In the genomic region with DNA sequence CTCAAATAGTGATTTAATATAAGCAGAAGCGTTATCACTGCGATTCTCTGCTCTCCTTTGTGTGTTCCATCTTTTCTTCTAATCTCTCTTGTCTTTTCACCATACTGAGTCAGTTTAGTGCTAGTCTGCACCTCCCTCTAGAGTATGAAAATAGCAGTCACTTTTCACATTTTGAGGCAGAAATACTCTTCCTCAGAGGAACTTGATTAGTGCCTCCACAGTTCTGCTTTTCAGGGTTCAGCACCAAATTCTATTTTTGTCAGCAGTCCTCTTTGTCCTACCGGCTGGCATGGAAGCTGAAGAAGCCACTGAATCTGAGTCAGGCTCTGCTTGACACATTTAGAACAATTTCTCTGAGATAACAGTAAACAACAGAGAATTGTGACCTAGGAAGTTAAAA, we compare ENCODE assay signal across 9 cellular contexts. TPM values are rescaled to one million over a fixed set of nuclear protein-coding genes. Genes with fewer than 3 reads are reported as not detected.
DNase-seq lines count a peak whose midpoint lies in the region; ATAC-seq and TF ChIP-seq lines count a peak whose summit lies in the region.
"Had no signal": no experiment of that assay in that cellular context is flagged by ENCODE, and none has a peak within 500 bp of the region (broad histone marks: within the 10 kb centered on the region; RNA-seq: fewer than 3 reads in every experiment).

No MANE protein-coding gene starts in this region.

- H3K9me3 ChIP-seq in BLaER1 treated with 17β-estradiol and CSF1 and Interleukin-3, amounts not matched to agents 10 nM and 100 nM (replicated peaks in 1 of 11) = peaks cover 0 to 6% (median 0%) of the 10 kb centered on the region in 11 experiments; a peak in 1 of 22 replicates
- H3K9me3 ChIP-seq in HCT116 (ENCODE audit: control insufficient read depth in 1 of 2, insufficient read depth in 1 of 2, low read depth in 1 of 2, low read length in 2 of 2) = no peaks in the 10 kb centered on the region
- H3K9me3 ChIP-seq in Panc1 (ENCODE audit: control insufficient read depth, insufficient read depth, low read depth, low read length) = no peaks in the 10 kb centered on the region
- H3K9me3 ChIP-seq in T-helper 17 cell (ENCODE audit: control insufficient read depth, low read length, poor library complexity, severe bottlenecking) = no peaks in the 10 kb centered on the region

- RAD21 ChIA-PET in HCT116 (lab: Charles Lee; ENCODE audit: low non-redundant PET in 1 of 2, low total read pairs in 2 of 2, uncharacterized antibody in 2 of 2, unreplicated experiment in 2 of 2) = no interaction called here

- BruUV-seq in HCT116 (replicated peaks; lab: Mats Ljungman, UMichigan) (no TSS peak), Panc1 (replicated peaks; lab: Mats Ljungman, UMichigan) (no TSS peak)

- peak overlapping the region; percentile 16 to 83 (median 30); a peak in 18 of 22 replicates for H3K4me2 ChIP-seq in BLaER1 treated with 17β-estradiol and CSF1 and Interleukin-3, amounts not matched to agents 10 nM and 100 nM
- H3K4me2 ChIP-seq in HCT116 (ENCODE audit: low read length) = no peak overlapping the region

- CTCF ChIA-PET in HCT116 (lab: Charles Lee) = no interaction called here
- CTCF ChIA-PET in Panc1 (lab: Charles Lee) = no interaction called here

- H3K79me2 ChIP-seq in HCT116 (ENCODE audit: insufficient read depth, low read length) = no peaks in the 10 kb centered on the region

- H3K9me2 ChIP-seq in HCT116 (ENCODE audit: insufficient read depth) = no peaks in the 10 kb centered on the region

- DNase-seq in HCT116 (ENCODE audit: low read depth, low spot score) (no peak), Panc1 (ENCODE audit: low read depth, low spot score) (no peak), glomerular visceral epithelial cell (ENCODE audit: extremely low spot score) (peak; percentile 39), NCI-H1930 (lab: John Stamatoyannopoulos, UW) (no peak), natural killer cell (no peak), glutamatergic neuron (no peak), T-helper 17 cell (no peak)
- DNase-seq: activated gamma-delta T cell treated with Interleukin-2 at 50 U/mL for 16 hours had no signal

- H3K4me3 ChIP-seq in BLaER1 treated with 17β-estradiol and CSF1 and Interleukin-3, amounts not matched to agents 10 nM and 100 nM = no peak overlapping the region
- no peak overlapping the region for H3K4me3 ChIP-seq in HCT116 (replicated peaks in 1 of 2; ENCODE audit: low read depth in 1 of 2, low read length in 2 of 2)
- H3K4me3 ChIP-seq in Panc1 (ENCODE audit: low read depth in 2 of 2, low read length in 2 of 2) = no peak overlapping the region

- intact Hi-C loops in HCT116 (cut with micrococcal nuclease) = no loop called here
- intact Hi-C loops in Panc1 (cut with micrococcal nuclease; ENCODE audit: unreplicated experiment) = no loop called here
- intact Hi-C loops in natural killer cell (cut with micrococcal nuclease) = no loop called here

- ATAC-seq in HCT116 (no peak), Panc1 (peak; percentile 58; the same call in 1 of the 2 replicates), natural killer cell (no peak), T-helper 17 cell (no peak)

- peaks cover 4 to 21% (median 16%) of the 10 kb centered on the region in 10 experiments for H3K4me1 ChIP-seq in BLaER1 treated with 17β-estradiol and CSF1 and Interleukin-3, amounts not matched to agents 10 nM and 100 nM
- H3K4me1 ChIP-seq in HCT116 (ENCODE audit: control insufficient read depth in 1 of 2, insufficient read depth in 2 of 2, low read length in 2 of 2) = no peaks in the 10 kb centered on the region
- no peaks in the 10 kb centered on the region for H3K4me1 ChIP-seq in Panc1 (ENCODE audit: control insufficient read depth, insufficient read depth, low read length)

- H3K36me3 ChIP-seq in BLaER1 treated with 17β-estradiol and CSF1 and Interleukin-3, amounts not matched to agents 10 nM and 100 nM = no peaks in the 10 kb centered on the region
- H3K36me3 ChIP-seq in HCT116 (ENCODE audit: control insufficient read depth in 1 of 2, insufficient read depth in 2 of 2, low read length in 2 of 2) = no peaks in the 10 kb centered on the region
- no peaks in the 10 kb centered on the region for H3K36me3 ChIP-seq in Panc1 (ENCODE audit: control insufficient read depth, insufficient read depth, low read length)

- H3K4me1 Mint-ChIP-seq in natural killer cell (no peaks in the 10 kb centered on the region), glutamatergic neuron (ENCODE audit: low read depth, unreplicated experiment) (no peaks in the 10 kb centered on the region), T-helper 17 cell (no peaks in the 10 kb centered on the region)

- no peaks in the 10 kb centered on the region for H4K20me1 ChIP-seq in BLaER1 treated with 17β-estradiol and CSF1 and Interleukin-3, amounts not matched to agents 10 nM and 100 nM
- H4K20me1 ChIP-seq in HCT116 (ENCODE audit: insufficient read depth) = no peaks in the 10 kb centered on the region

- peak overlapping the region in 7 of 11 experiments; percentile 11 to 60 (median 29); a peak in 6 of 22 replicates for H3K27ac ChIP-seq in BLaER1 treated with 17β-estradiol and CSF1 and Interleukin-3, amounts not matched to agents 10 nM and 100 nM
- H3K27ac ChIP-seq in HCT116 (ENCODE audit: low read depth, low read length) = no peak overlapping the region
- no peak overlapping the region for H3K27ac ChIP-seq in Panc1 (ENCODE audit: low read length)

- no peak for TF ChIP-seq POLR2A in HCT116 (IDR thresholded peaks at IDR 0.05; ENCODE audit: borderline replicate concordance, extremely low read depth, insufficient read depth, insufficient read length)

- no peak overlapping the region for H2AFZ ChIP-seq in HCT116 (ENCODE audit: low read depth, low read length, poor library complexity, severe bottlenecking)

- no peak overlapping the region for H3K4me3 Mint-ChIP-seq in natural killer cell
- no peak overlapping the region for H3K4me3 Mint-ChIP-seq in glutamatergic neuron (ENCODE audit: unreplicated experiment)
- no peak overlapping the region for H3K4me3 Mint-ChIP-seq in T-helper 17 cell

- H3K27ac Mint-ChIP-seq in natural killer cell = no peak overlapping the region
- H3K27ac Mint-ChIP-seq in glutamatergic neuron (ENCODE audit: unreplicated experiment) = no peak overlapping the region
- H3K27ac Mint-ChIP-seq in T-helper 17 cell = no peak overlapping the region

- in situ Hi-C loops in Panc1 (cut with HindIII; ENCODE audit: low pct_unique_long_range_greater_than_20kb, low sequenced_read_pairs) = no loop called here

- peak; percentile 41; the same call in 1 of the 2 replicates for TF ChIP-seq RAD21 in HCT116 (IDR thresholded peaks at IDR 0.05; ENCODE audit: low read depth)

- H3K9me3 Mint-ChIP-seq in natural killer cell (no peaks in the 10 kb centered on the region), glutamatergic neuron (ENCODE audit: unreplicated experiment) (no peaks in the 10 kb centered on the region)

- H3K27me3 Mint-ChIP-seq in natural killer cell (ENCODE audit: low read depth in 2 of 2) = no peaks in the 10 kb centered on the region
- no peaks in the 10 kb centered on the region for H3K27me3 Mint-ChIP-seq in glutamatergic neuron (ENCODE audit: unreplicated experiment)
- H3K27me3 Mint-ChIP-seq in T-helper 17 cell = no peaks in the 10 kb centered on the region

- H3K9ac ChIP-seq in BLaER1 treated with 17β-estradiol and CSF1 and Interleukin-3, amounts not matched to agents 10 nM and 100 nM = peak overlapping the region in 6 of 11 experiments; percentile 2 to 45 (median 36); a peak in 7 of 22 replicates
- H3K9ac ChIP-seq in HCT116 (ENCODE audit: low read length) = no peak overlapping the region

- H3K36me3 Mint-ChIP-seq in natural killer cell (no peaks in the 10 kb centered on the region), glutamatergic neuron (ENCODE audit: unreplicated experiment) (no peaks in the 10 kb centered on the region), T-helper 17 cell (ENCODE audit: low read depth) (no peaks in the 10 kb centered on the region)

- no peaks in the 10 kb centered on the region for H3K27me3 ChIP-seq in BLaER1 treated with 17β-estradiol and CSF1 and Interleukin-3, amounts not matched to agents 10 nM and 100 nM
- H3K27me3 ChIP-seq in HCT116 (ENCODE audit: insufficient read depth, low read length) (no peaks in the 10 kb centered on the region), Panc1 (ENCODE audit: control insufficient read depth, insufficient read depth, low read length) (no peaks in the 10 kb centered on the region)

- POLR2A ChIA-PET in HCT116 (lab: Charles Lee) = no interaction called here
- POLR2A ChIA-PET in Panc1 (lab: Charles Lee) = no interaction called here

- TF ChIP-seq CTCF in HCT116 (IDR thresholded peaks at IDR 0.05 in 2 of 3, conservative IDR thresholded peaks at IDR 0.05 in 1 of 3; ENCODE audit: borderline replicate concordance in 1 of 3, insufficient read depth in 1 of 3, low read depth in 2 of 3, low read length in 2 of 3) = peak in 2 of 3 experiments; percentile 12 to 24; a peak in 1 of 6 replicates
- peak; percentile 26; the same call in 1 of the 2 replicates for TF ChIP-seq CTCF in Panc1 (IDR thresholded peaks at IDR 0.05)
- TF ChIP-seq CTCF in natural killer cell (IDR thresholded peaks at IDR 0.05) = no peak
- TF ChIP-seq CTCF in glutamatergic neuron (IDR thresholded peaks at IDR 0.05; ENCODE audit: partially characterized antibody, unreplicated experiment) = no peak

TF ChIP-seq in HCT116, 20 proteins besides CTCF, POLR2A, EP300 and RAD21 (continues in another document):
- no peak for TF ChIP-seq ELF1 (IDR thresholded peaks at IDR 0.05; ENCODE audit: borderline replicate concordance, low read depth)
- TF ChIP-seq, protein P1, sequence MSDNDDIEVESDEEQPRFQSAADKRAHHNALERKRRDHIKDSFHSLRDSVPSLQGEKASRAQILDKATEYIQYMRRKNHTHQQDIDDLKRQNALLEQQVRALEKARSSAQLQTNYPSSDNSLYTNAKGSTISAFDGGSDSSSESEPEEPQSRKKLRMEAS (IDR thresholded peaks at IDR 0.05) = no peak
- TF ChIP-seq CBX3 (IDR thresholded peaks at IDR 0.05; ENCODE audit: low read depth) = no peak
- TF ChIP-seq FOSL1 (IDR thresholded peaks at IDR 0.05; ENCODE audit: low read depth) = no peak
- TF ChIP-seq TCF7L2 (IDR thresholded peaks at IDR 0.05; ENCODE audit: borderline replicate concordance, extremely low read depth, insufficient read depth, insufficient read length) = no peak
- TF ChIP-seq ZNF274 (IDR thresholded peaks at IDR 0.05; ENCODE audit: low read depth, low read length) = no peak

RNA-seq across cellular contexts. Expression of a gene that starts 49.7 kb away (rescaled TPM):
- total RNA-seq in HCT116 (2021; ENCODE audit: unreplicated experiment) (62.1 TPM), Panc1 (2021; ENCODE audit: unreplicated experiment) (38.5 TPM), natural killer cell (10 to 100 TPM; 51.8 to 70.2 (median 63.0) TPM), glutamatergic neuron (ENCODE audit: unreplicated experiment) (91.9 TPM), T-helper 17 cell (10 to 100 TPM; 46.7 to 49.3 TPM)
- 40.8 and 41.1 TPM in 2 replicates for polyA plus RNA-seq in HCT116 (2012)
- 19.5 TPM for polyA plus RNA-seq in Panc1 (2012; ENCODE audit: insufficient read length)

Comparison
In these comparisons a context has a peak if more than half of its experiments do, and no peak if none do; other contexts are left out.
1. H3K27ac ChIP-seq: peak in BLaER1 treated with 17β-estradiol and CSF1 and Interleukin-3, amounts not matched to agents 10 nM and 100 nM (7 of 11); none in HCT116 (single experiment) and Panc1 (single experiment).
2. CTCF ChIP-seq: peak in HCT116 (2 of 3) and Panc1 (single experiment); none in natural killer cell (single experiment) and glutamatergic neuron (single experiment).